Comparison of ENCODE assay signal across 8 cellular contexts in the genomic region with DNA sequence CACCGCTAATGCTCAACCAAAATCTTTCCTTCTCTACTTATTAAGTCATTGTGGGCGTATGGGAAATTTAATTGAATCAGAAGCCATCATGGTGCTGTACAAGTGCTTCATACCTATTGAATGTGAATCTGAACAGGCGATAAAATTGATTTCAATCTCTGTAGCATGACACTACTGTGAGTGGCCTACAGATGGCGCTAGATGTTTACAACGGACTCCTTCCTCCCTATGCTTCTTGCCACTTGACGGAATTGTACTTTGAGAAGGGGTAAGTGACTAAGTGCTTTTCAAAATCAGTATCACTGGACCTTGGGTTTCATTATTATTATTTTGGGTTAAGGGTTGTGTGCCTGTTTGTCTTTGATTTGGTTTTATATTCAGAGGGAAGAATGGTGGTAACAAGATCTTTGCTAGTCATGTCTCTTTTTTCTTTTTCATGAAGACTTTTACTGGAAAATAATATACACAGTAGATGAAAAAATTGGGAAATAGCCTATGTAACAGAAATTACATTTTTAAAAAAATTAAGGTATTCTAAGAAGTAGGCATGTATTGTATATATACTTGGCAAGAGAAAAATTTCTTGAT. TPM values are rescaled to one million over a fixed set of nuclear protein-coding genes. Genes with fewer than 3 reads are reported as not detected.
DNase-seq lines count a peak whose midpoint lies in the region; ATAC-seq and TF ChIP-seq lines count a peak whose summit lies in the region.

No MANE protein-coding gene starts in this region.

- no peaks in the 10 kb centered on the region for H3K36me3 ChIP-seq in right lobe of liver

- intact Hi-C loops in Right ventricle myocardium inferior (cut with DNase I) (loop anchor here (1.0 kb wide), 1 partner anchor 47 kb away; no protein-coding TSS in a partner anchor), cardiac septum (cut with DNase I) (loop anchor here (2.0 to 10.0 kb wide), 2 partner anchors 46 to 102 kb away; no protein-coding TSS in a partner anchor), right lobe of liver (cut with DNase I) (no loop called here)

- 11% methylated on average over 6 of the region's 6 CpGs for WGBS in right lobe of liver (ENCODE audit: insufficient coverage, low coverage, low lambda C conversion rate, missing lambda C conversion rate)

- H3K27ac ChIP-seq in right lobe of liver, result no peak overlapping the region

- no peaks in the 10 kb centered on the region for H3K4me1 ChIP-seq in right lobe of liver

- H3K4me3 ChIP-seq in choroid plexus epithelial cell (ENCODE audit: low read depth, low read length) (no peak overlapping the region), right lobe of liver (no peak overlapping the region)

- H3K9me3 ChIP-seq in right lobe of liver, result no peaks in the 10 kb centered on the region

- no peak for DNase-seq in Right ventricle myocardium inferior (ENCODE audit: missing footprints)
- DNase-seq in cardiac septum (ENCODE audit: low spot score), result no peak
- DNase-seq in NCI-H460 (ENCODE audit: extremely low read depth, low read depth), result peak; percentile 63
- DNase-seq in activated CD4-positive, alpha-beta T cell treated with anti-CD3 and anti-CD28 coated beads for 24 hours (ENCODE audit: low read depth in 2 of 2), result peak; percentile 56 to 64
- peak; percentile 85 for DNase-seq in choroid plexus epithelial cell (ENCODE audit: low read depth)
- peak in 2 of 3 donors; percentile 28 to 56 for DNase-seq in right lobe of liver
- peak; percentile 49 for DNase-seq in stimulated activated CD8-positive, alpha-beta memory T cell treated with anti-CD3 and anti-CD28 coated beads, Interleukin-15, amount 100 ng/mL, for 1 hour (ENCODE audit: low read depth)

- H3K27me3 ChIP-seq in right lobe of liver, result no peaks in the 10 kb centered on the region

- TF ChIP-seq POLR2A in right lobe of liver (IDR thresholded peaks at IDR 0.05), result no peak

- TF ChIP-seq CTCF in choroid plexus epithelial cell (conservative IDR thresholded peaks at IDR 0.05; ENCODE audit: low read depth, low read length) (peak; percentile 90), right lobe of liver (IDR thresholded peaks at IDR 0.05) (peak; percentile 83 to 89 (median 86))

- ATAC-seq in Right ventricle myocardium inferior (peak; percentile 52), HG03280 (IDR thresholded peaks at IDR 0.05; ENCODE audit: unreplicated experiment) (peak; percentile 76), right lobe of liver (peak; percentile 91 to 96 (median 94))

RNA-seq across cellular contexts. Expression of gene ACP3, which starts 35.4 kb away (rescaled TPM):
- total RNA-seq in Right ventricle myocardium inferior (2.0 TPM), cardiac septum (0.78 TPM), right lobe of liver (under 1 TPM in 5 of 6 experiments, not detected in 1; 0.12 to 0.49 (median 0.22) TPM)
- total RNA-seq in NCI-H460 (2014; rRNA removed; shearing (Covaris generic)), result 0.50 and 0.78 TPM in 2 replicates
- 0.19 and 1.4 TPM in 2 replicates for polyA plus RNA-seq in NCI-H460 (2014; cell fraction: nucleus; rRNA removed)

Comparison
In these comparisons a context has a peak if more than half of its experiments do, and no peak if none do; other contexts are left out.
1. DNase-seq: peak in NCI-H460 (single experiment), activated CD4-positive, alpha-beta T cell treated with anti-CD3 and anti-CD28 coated beads for 24 hours (2 of 2), choroid plexus epithelial cell (single experiment), right lobe of liver (2 of 3) and stimulated activated CD8-positive, alpha-beta memory T cell treated with anti-CD3 and anti-CD28 coated beads, Interleukin-15, amount 100 ng/mL, for 1 hour (single experiment); none in Right ventricle myocardium inferior (single experiment) and cardiac septum (single experiment).
2. intact Hi-C loops: an anchor here in Right ventricle myocardium inferior (1.0 kb wide) and cardiac septum (2.0 to 10.0 kb wide); none called in right lobe of liver.
3. Peak in every context shown above with its lines, with median percentiles within 50 percentile points of each other: ATAC-seq.